10 cellular contexts compared by ENCODE assay signal in the genomic region with DNA sequence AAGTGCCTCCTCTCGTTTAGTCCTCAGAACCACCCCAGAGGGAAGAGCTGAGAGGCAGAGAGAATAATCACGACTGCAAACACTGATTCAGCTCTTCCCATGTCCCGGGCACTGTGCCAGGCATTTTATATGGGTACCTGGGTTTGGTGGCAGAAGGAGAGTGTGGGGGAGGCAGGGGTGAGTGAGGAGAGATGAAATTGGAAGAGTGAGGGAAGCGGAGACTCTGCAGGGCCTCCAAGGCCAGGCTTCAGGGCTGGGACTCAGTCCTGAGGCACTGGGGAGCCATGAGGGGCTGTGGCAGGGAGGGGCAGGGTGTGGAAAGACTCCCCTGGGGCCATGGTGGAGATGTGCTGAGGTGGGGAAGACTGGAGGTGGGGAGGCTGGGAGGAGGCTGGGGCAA. TPM values are rescaled to one million over a fixed set of nuclear protein-coding genes. Genes with fewer than 3 reads are reported as not detected.
DNase-seq lines count a peak whose midpoint lies in the region; ATAC-seq and TF ChIP-seq lines count a peak whose summit lies in the region.
"Had no signal": no experiment of that assay in that cellular context is flagged by ENCODE, and none has a peak within 500 bp of the region (broad histone marks: within the 10 kb centered on the region; RNA-seq: fewer than 3 reads in every experiment).

No MANE protein-coding gene starts in this region.

- H3K27ac ChIP-seq in neural progenitor cell = no peak overlapping the region
- no peak overlapping the region for H3K27ac ChIP-seq in tibial artery

- H4K20me1 ChIP-seq in neural progenitor cell (ENCODE audit: low read depth) = no peaks in the 10 kb centered on the region

- intact Hi-C loops in tibial artery (cut with DNase I; ENCODE audit: low total_unique reads) = no loop called here

- in situ Hi-C loops in G401 (cut with HindIII; ENCODE audit: low sequenced_read_pairs) = no loop called here

- no peak overlapping the region for H3K4me3 ChIP-seq in neural progenitor cell
- no peak overlapping the region for H3K4me3 ChIP-seq in tibial artery

- H3K9ac ChIP-seq in neural progenitor cell = no peak overlapping the region

- no peaks in the 10 kb centered on the region for H3K27me3 ChIP-seq in neural progenitor cell
- H3K27me3 ChIP-seq in tibial artery = peaks cover 0 to 7% of the 10 kb centered on the region in 2 donors

- no peaks in the 10 kb centered on the region for H3K9me3 Mint-ChIP-seq in neural progenitor cell
- H3K9me3 Mint-ChIP-seq: activated T-helper 2 cell treated with anti-CD3 and anti-CD28 coated beads, Interferon-gamma antibody, Interleukin-2, Interleukin-4, amounts not matched to agents 10 μg/mL and 5 μg/mL and 100 μg/mL, durations not matched to agents 14 hours and 24 hours and 36 hours; WTC11 had no signal

- no peak overlapping the region for H3K4me2 ChIP-seq in neural progenitor cell

- H3K27ac Mint-ChIP-seq in neural progenitor cell = peak overlapping the region; percentile 82
- H3K27ac Mint-ChIP-seq: activated T-helper 2 cell treated with anti-CD3 and anti-CD28 coated beads, Interferon-gamma antibody, Interleukin-2, Interleukin-4, amounts not matched to agents 10 μg/mL and 5 μg/mL and 100 μg/mL, durations not matched to agents 14 hours and 24 hours and 36 hours; WTC11 had no signal

- DNase-seq in G401 (ENCODE audit: low spot score) (peak; percentile 59), NCI-H2107 treated with DMSO at 0.1 percent for 48 hours (lab: John Stamatoyannopoulos, UW; ENCODE audit: unreplicated experiment) (peak; percentile 85), astrocyte of the hippocampus (ENCODE audit: low read depth, low spot score) (peak; percentile 59), neural progenitor cell (ENCODE audit: low spot score) (no peak), T1000 (lab: John Stamatoyannopoulos, UW) (no peak), tibial artery (no peak)
- no peak for DNase-seq in activated CD8-positive, alpha-beta memory T cell treated with anti-CD3 and anti-CD28 coated beads for 24 hours

- peak overlapping the region; percentile 79 for H2AFZ ChIP-seq in neural progenitor cell (replicated peaks)

- H3K4me1 ChIP-seq in neural progenitor cell = no peaks in the 10 kb centered on the region
- no peaks in the 10 kb centered on the region for H3K4me1 ChIP-seq in tibial artery

- H3F3A ChIP-seq in neural progenitor cell (ENCODE audit: low read depth) = no peaks in the 10 kb centered on the region

- no peak overlapping the region for H3K4me3 Mint-ChIP-seq in neural progenitor cell
- H3K4me3 Mint-ChIP-seq: WTC11 had no signal

- ATAC-seq in HG02885 (IDR thresholded peaks at IDR 0.05; ENCODE audit: poor library complexity, unreplicated experiment) = no peak
- ATAC-seq: WTC11 had no signal

- H3K79me2 ChIP-seq in neural progenitor cell (ENCODE audit: low read depth) = no peaks in the 10 kb centered on the region

- no peaks in the 10 kb centered on the region for H3K36me3 Mint-ChIP-seq in neural progenitor cell
- H3K36me3 Mint-ChIP-seq: WTC11 had no signal

- peaks cover 30% of the 10 kb centered on the region for H3K4me1 Mint-ChIP-seq in neural progenitor cell

- no peaks in the 10 kb centered on the region for H3K9me3 ChIP-seq in neural progenitor cell (ENCODE audit: low read depth)
- no peaks in the 10 kb centered on the region for H3K9me3 ChIP-seq in tibial artery

- TF ChIP-seq CTCF in neural progenitor cell (IDR thresholded peaks at IDR 0.05) (no peak), tibial artery (IDR thresholded peaks at IDR 0.05) (no peak)

- H3K36me3 ChIP-seq in neural progenitor cell (no peaks in the 10 kb centered on the region), tibial artery (no peaks in the 10 kb centered on the region)

- peaks cover 11% of the 10 kb centered on the region for H3K27me3 Mint-ChIP-seq in neural progenitor cell (ENCODE audit: insufficient read depth, low read depth)

RNA-seq across cellular contexts. Expression of a gene that starts 8.7 kb away (rescaled TPM):
- not detected in 2 replicates for total RNA-seq in G401 (2014; rRNA removed; shearing (Covaris generic))
- not detected in 2 replicates for total RNA-seq in neural progenitor cell (ENCODE audit: low replicate concordance)
- total RNA-seq: activated T-helper 2 cell treated with anti-CD3 and anti-CD28 coated beads, Interferon-gamma antibody, Interleukin-2, Interleukin-4, amounts not matched to agents 10 μg/mL and 5 μg/mL and 100 μg/mL, durations not matched to agents 14 hours and 24 hours and 36 hours; WTC11 had no signal

RNA-seq across cellular contexts. Expression of a gene that starts 9.2 kb away (rescaled TPM):
- 7.4 and 9.8 TPM in 2 replicates for total RNA-seq in G401 (2014; rRNA removed; shearing (Covaris generic))
- total RNA-seq in neural progenitor cell (ENCODE audit: low replicate concordance) = 3.1 and 9.4 TPM in 2 replicates

RNA-seq across cellular contexts. Expression of a gene that starts 18.4 kb away (rescaled TPM):
- total RNA-seq in G401 (2014; rRNA removed; shearing (Covaris generic)) = 137 and 145 TPM in 2 replicates
- 106 and 161 TPM in 2 replicates for total RNA-seq in neural progenitor cell (ENCODE audit: low replicate concordance)

RNA-seq across cellular contexts. Expression of a gene that starts 20.6 kb away (rescaled TPM):
- 5.4 and 6.1 TPM in 2 replicates for total RNA-seq in G401 (2014; rRNA removed; shearing (Covaris generic))
- total RNA-seq in neural progenitor cell (ENCODE audit: low replicate concordance) = 0.28 and 0.45 TPM in 2 replicates

RNA-seq across cellular contexts. Expression of a gene that starts 47.6 kb away (rescaled TPM):
- 73.8 and 83.8 TPM in 2 replicates for total RNA-seq in G401 (2014; rRNA removed; shearing (Covaris generic))
- total RNA-seq in neural progenitor cell (ENCODE audit: low replicate concordance) = 1.2 and 10.7 TPM in 2 replicates

Comparison
In these comparisons a context has a peak if more than half of its experiments do, and no peak if none do; other contexts are left out.
1. DNase-seq: peak in G401 (single experiment), NCI-H2107 treated with DMSO at 0.1 percent for 48 hours (single experiment) and astrocyte of the hippocampus (single experiment); none in neural progenitor cell (single experiment), T1000 (single experiment), tibial artery (0 of 2) and activated CD8-positive, alpha-beta memory T cell treated with anti-CD3 and anti-CD28 coated beads for 24 hours (single experiment).